ENCODE assay signal across 15 cellular contexts in the genomic region with DNA sequence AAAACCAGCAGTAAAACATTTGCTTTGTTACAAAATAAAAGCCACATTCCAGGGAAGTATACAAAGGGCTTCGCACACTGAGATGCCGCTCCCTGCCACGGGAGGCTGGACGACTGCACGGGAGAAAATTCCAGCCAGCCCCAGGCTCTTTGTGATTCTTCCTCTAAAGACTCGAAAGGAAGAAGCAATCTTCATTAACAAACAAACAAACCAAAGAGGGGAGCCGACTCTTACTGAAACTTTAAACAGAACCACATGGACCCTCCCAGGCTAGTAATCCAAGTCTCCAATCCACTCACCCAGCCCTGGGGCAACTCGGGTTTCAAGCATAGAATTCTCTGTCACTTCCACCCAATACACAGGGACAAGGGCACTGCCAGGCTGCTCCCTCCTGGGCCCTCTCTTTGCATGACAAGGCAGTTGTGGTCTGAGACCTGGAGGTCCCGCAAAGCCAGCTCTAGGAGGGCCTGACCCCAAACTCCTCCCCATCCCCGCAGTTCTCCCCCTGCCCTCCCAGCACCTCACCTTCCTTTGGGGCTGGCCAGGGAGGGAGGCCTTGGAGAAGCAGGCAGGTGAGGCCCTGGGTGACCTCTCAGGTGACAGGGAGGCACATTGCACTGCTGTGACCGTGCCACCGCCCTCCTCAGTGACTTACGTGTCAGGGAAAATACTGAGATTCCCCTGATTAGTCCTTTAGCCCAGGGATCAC. TPM values are rescaled to one million over a fixed set of nuclear protein-coding genes. Genes with fewer than 3 reads are reported as not detected.
DNase-seq lines count a peak whose midpoint lies in the region; ATAC-seq, FAIRE-seq and TF ChIP-seq lines count a peak whose summit lies in the region.
"Had no signal": no experiment of that assay in that cellular context is flagged by ENCODE, and none has a peak within 500 bp of the region (broad histone marks: within the 10 kb centered on the region; RNA-seq: fewer than 3 reads in every experiment).

No MANE protein-coding gene starts in this region.

- no peak for ATAC-seq in natural killer cell treated with Interleukin-12 subunit alpha and Interleukin-12 subunit beta and Interleukin-15 and Interleukin-18, amount 100 ng/mL, for 72 hours
- no peak for ATAC-seq in natural killer cell
- ATAC-seq in HepG2: no peak
- ATAC-seq in aorta (ENCODE audit: low FRiP score): no peak

- no peaks in the 10 kb centered on the region for H4K20me1 ChIP-seq in HepG2 (ENCODE audit: insufficient read depth, low read length)

- H3K4me1 ChIP-seq in HepG2 (ENCODE audit: insufficient read depth, low read length) (peaks cover 46% of the 10 kb centered on the region), aorta (ENCODE audit: control insufficient read depth in 1 of 2, insufficient read depth in 2 of 2, low read length in 2 of 2) (no peaks in the 10 kb centered on the region)
- H3K4me1 ChIP-seq: colonic mucosa, thyroid gland had no signal

- CTCF ChIA-PET in HepG2 (lab: Yijun Ruan, JAX; ENCODE audit: low intra/inter-chr PET ratio, low total read pairs): no interaction called here

- WGBS in HepG2 (ENCODE audit: low lambda C conversion rate): under 1% methylated on average over 8 of the region's 13 CpGs
- 67 to 76% methylated on average over 13 of the region's 13 CpGs for WGBS in aorta, 2 donors

- TF ChIP-seq CTCF in natural killer cell (IDR thresholded peaks at IDR 0.05) (no peak), HepG2 (CRISPR knock-in tag; IDR thresholded peaks at IDR 0.05) (no peak)

- peak; percentile 35 for DNase-seq in natural killer cell treated with Interleukin-12 subunit alpha and Interleukin-12 subunit beta and Interleukin-15 and Interleukin-18, amount 100 ng/mL, for 72 hours (ENCODE audit: low spot score)
- DNase-seq in natural killer cell (no peak), dedifferentiated amniotic fluid mesenchymal stem cell (ENCODE audit: extremely low spot score) (peak; percentile 86), HepG2 (ENCODE audit: low spot score) (no peak), aorta (peak; percentile 32 to 62), NCI-H446 treated with DMSO at 0.1 percent for 48 hours (lab: John Stamatoyannopoulos, UW) (no peak), DMS153 (lab: John Stamatoyannopoulos, UW) (no peak), DMS79 (lab: John Stamatoyannopoulos, UW) (no peak)
- DNase-seq: activated CD4-positive, CD25-positive, alpha-beta regulatory T cell; colonic mucosa; NCI-H187; OCI-M1; thyroid gland had no signal

- no peak for FAIRE-seq in HepG2 (lab: Jason Lieb, UNC)

- H3K27me3 Mint-ChIP-seq in natural killer cell treated with Interleukin-12 subunit alpha and Interleukin-12 subunit beta and Interleukin-15 and Interleukin-18, amount 100 ng/mL, for 72 hours: peaks cover 23 to 26% of the 10 kb centered on the region in 2 donors
- peaks cover 12 to 26% of the 10 kb centered on the region in 2 donors for H3K27me3 Mint-ChIP-seq in natural killer cell (ENCODE audit: low read depth in 2 of 2)

- peaks cover 11% of the 10 kb centered on the region; the same call in 1 of the 2 replicates for H3K9me3 ChIP-seq in HepG2 (ENCODE audit: low read length)
- H3K9me3 ChIP-seq in aorta (ENCODE audit: control insufficient read depth, low read length): no peaks in the 10 kb centered on the region
- H3K9me3 ChIP-seq: colonic mucosa, thyroid gland had no signal

- H3K36me3 Mint-ChIP-seq in natural killer cell treated with Interleukin-12 subunit alpha and Interleukin-12 subunit beta and Interleukin-15 and Interleukin-18, amount 100 ng/mL, for 72 hours: no peaks in the 10 kb centered on the region
- H3K36me3 Mint-ChIP-seq in natural killer cell: no peaks in the 10 kb centered on the region

- in situ Hi-C loops in HepG2 (cut with HindIII; ENCODE audit: extremely low pct_ligation_motif_present, low pct_unique_long_range_greater_than_20kb): no loop called here

- no peaks in the 10 kb centered on the region for H3K79me2 ChIP-seq in HepG2 (ENCODE audit: insufficient read depth, low read length)

- H3K9me3 Mint-ChIP-seq in natural killer cell treated with Interleukin-12 subunit alpha and Interleukin-12 subunit beta and Interleukin-15 and Interleukin-18, amount 100 ng/mL, for 72 hours: no peaks in the 10 kb centered on the region
- H3K9me3 Mint-ChIP-seq in natural killer cell: no peaks in the 10 kb centered on the region

- TF ChIP-seq EP300 in HepG2 (IDR thresholded peaks at IDR 0.05; ENCODE audit: low read depth in 2 of 2, low read length in 2 of 2) (no peak), HepG2 (CRISPR knock-in tag; IDR thresholded peaks at IDR 0.05; ENCODE audit: borderline replicate concordance) (no peak)

- no peak overlapping the region for H3K4me3 Mint-ChIP-seq in natural killer cell treated with Interleukin-12 subunit alpha and Interleukin-12 subunit beta and Interleukin-15 and Interleukin-18, amount 100 ng/mL, for 72 hours
- no peak overlapping the region for H3K4me3 Mint-ChIP-seq in natural killer cell
- H3K4me3 Mint-ChIP-seq: activated T-helper 1 cell treated with anti-CD3 and anti-CD28 coated beads, Interleukin-12 subunit alpha, Interleukin-12 subunit beta, Interleukin-2, Interleukin-4 antibody, amounts not matched to agents 30 ng/mL and 10 ng/mL and 1 ng/mL, durations not matched to agents 14 hours and 24 hours and 36 hours; B cell had no signal

- H3K27me3 ChIP-seq in HepG2 (ENCODE audit: control insufficient read depth in 1 of 2, insufficient read depth in 2 of 2, low read length in 2 of 2) (peaks cover 2 to 24% of the 10 kb centered on the region in 2 experiments), aorta (ENCODE audit: control insufficient read depth in 1 of 2, insufficient read depth in 2 of 2, low read length in 1 of 2) (no peaks in the 10 kb centered on the region)
- H3K27me3 ChIP-seq: colonic mucosa, thyroid gland had no signal

- no peak for TF ChIP-seq POLR2A in HepG2 (IDR thresholded peaks at IDR 0.05; ENCODE audit: insufficient read depth in 1 of 2, low read depth in 2 of 2, low read length in 2 of 2)

- intact Hi-C loops in natural killer cell (cut with micrococcal nuclease): no loop called here
- intact Hi-C loops in HepG2 (cut with micrococcal nuclease; ENCODE audit: unreplicated experiment): no loop called here
- intact Hi-C loops in aorta (cut with DNase I): no loop called here

- BruUV-seq in HepG2 (replicated peaks; lab: Mats Ljungman, UMichigan): no TSS peak

- POLR2A ChIA-PET in HepG2 (lab: Yijun Ruan, JAX): no interaction called here

- H3K27ac Mint-ChIP-seq in natural killer cell treated with Interleukin-12 subunit alpha and Interleukin-12 subunit beta and Interleukin-15 and Interleukin-18, amount 100 ng/mL, for 72 hours: no peak overlapping the region
- H3K27ac Mint-ChIP-seq in natural killer cell: no peak overlapping the region
- H3K27ac Mint-ChIP-seq: activated T-helper 1 cell treated with anti-CD3 and anti-CD28 coated beads, Interleukin-12 subunit alpha, Interleukin-12 subunit beta, Interleukin-2, Interleukin-4 antibody, amounts not matched to agents 30 ng/mL and 10 ng/mL and 1 ng/mL, durations not matched to agents 14 hours and 24 hours and 36 hours; B cell had no signal

- peak overlapping the region; percentile 28; the same call in 1 of the 2 replicates for H3K4me2 ChIP-seq in HepG2 (ENCODE audit: low read depth, low read length)

- no peak overlapping the region for H2AFZ ChIP-seq in HepG2 (ENCODE audit: low read length)

- H3K27ac ChIP-seq in HepG2 (ENCODE audit: extremely low read length, insufficient read depth, low read length) (no peak overlapping the region), aorta (ENCODE audit: low read depth in 1 of 2, low read length in 2 of 2) (no peak overlapping the region)
- H3K27ac ChIP-seq: colonic mucosa, thyroid gland had no signal

- H3K36me3 ChIP-seq in HepG2 (replicated peaks in 1 of 2; ENCODE audit: control insufficient read depth in 1 of 2, insufficient read depth in 2 of 2, low read length in 2 of 2) (no peaks in the 10 kb centered on the region), aorta (ENCODE audit: control insufficient read depth in 1 of 2, insufficient read depth in 2 of 2, low read length in 1 of 2) (no peaks in the 10 kb centered on the region)
- H3K36me3 ChIP-seq: colonic mucosa, thyroid gland had no signal

- TF ChIP-seq RAD21 in HepG2 (CRISPR knock-in tag; IDR thresholded peaks at IDR 0.05): no peak

- H3K4me3 ChIP-seq in HepG2 (replicated peaks in 1 of 3; ENCODE audit: insufficient read depth in 1 of 3, low read depth in 2 of 3, low read length in 3 of 3) (no peak overlapping the region), aorta (ENCODE audit: low read length in 2 of 2) (no peak overlapping the region)
- H3K4me3 ChIP-seq: colonic mucosa, thyroid gland had no signal

- no peaks in the 10 kb centered on the region for H3K4me1 Mint-ChIP-seq in natural killer cell treated with Interleukin-12 subunit alpha and Interleukin-12 subunit beta and Interleukin-15 and Interleukin-18, amount 100 ng/mL, for 72 hours (ENCODE audit: low read depth in 2 of 2)
- H3K4me1 Mint-ChIP-seq in natural killer cell: no peaks in the 10 kb centered on the region
- H3K4me1 Mint-ChIP-seq: B cell had no signal

- H3K9ac ChIP-seq in HepG2 (ENCODE audit: insufficient read depth, low read depth, low read length): no peak overlapping the region

RNA-seq across cellular contexts. Expression of a gene that starts 26.6 kb away (rescaled TPM):
- total RNA-seq in natural killer cell treated with Interleukin-12 subunit alpha and Interleukin-12 subunit beta and Interleukin-15 and Interleukin-18, amount 100 ng/mL, for 72 hours: 1 to 10 TPM in 1 of 2 donors, under 1 TPM in 1; 0.31 to 1.3 TPM
- total RNA-seq in natural killer cell (10 to 100 TPM; 12.3 to 22.3 (median 12.7) TPM), HepG2 (2016; rRNA removed; fragmentation: Illumina TruSeq; extraction: Trizol) (21.2 and 102 TPM in 2 replicates), aorta (100 to 1,000 TPM; 289 to 301 TPM)
- total RNA-seq in HepG2 (2016; cell fraction: cytosol; rRNA removed; fragmentation: Illumina TruSeq; extraction: Trizol; ENCODE audit: low read depth): 5.5 and 5.6 TPM in 2 replicates
- 18.4 and 106 TPM in 2 replicates for total RNA-seq in HepG2 (2016; cell fraction: insoluble cytoplasmic fraction; rRNA removed; fragmentation: Illumina TruSeq; extraction: Trizol)
- total RNA-seq in HepG2 (2016; cell fraction: membrane; rRNA removed; fragmentation: Illumina TruSeq; extraction: Trizol): 10.8 and 11.6 TPM in 2 replicates
- total RNA-seq in HepG2 (2016; cell fraction: nucleus; rRNA removed; fragmentation: Illumina TruSeq; extraction: Trizol): 122 and 150 TPM in 2 replicates
- polyA plus RNA-seq in HepG2 (2011; rRNA removed) (79.0 and 128 TPM in 2 replicates), aorta (100 to 1,000 TPM in 1 of 2 donors, 10 to 100 TPM in 1; 97.3 to 963 TPM)
- 51.6 and 89.8 TPM in 2 replicates for polyA plus RNA-seq in HepG2 (2011; cell fraction: cytosol; rRNA removed)
- 1,622 and 2,194 TPM in 2 replicates for polyA plus RNA-seq in HepG2 (2011; cell fraction: nucleus; rRNA removed)
- polyA plus RNA-seq in HepG2 (2012): 59.0 and 129 TPM in 2 replicates
- 4.3 and 4.4 TPM in 2 replicates for polyA plus RNA-seq in HepG2 (2016; cell fraction: cytosol; fragmentation: Illumina TruSeq; extraction: Trizol; ENCODE audit: low read depth)
- polyA plus RNA-seq in HepG2 (2016; cell fraction: insoluble cytoplasmic fraction; fragmentation: Illumina TruSeq; extraction: Trizol; ENCODE audit: low read depth): 20.7 and 26.9 TPM in 2 replicates
- polyA plus RNA-seq in HepG2 (2016; cell fraction: membrane; fragmentation: Illumina TruSeq; extraction: Trizol; ENCODE audit: low read depth): 5.0 and 6.2 TPM in 2 replicates
- polyA plus RNA-seq in HepG2 (2016; cell fraction: nucleus; fragmentation: Illumina TruSeq; extraction: Trizol; ENCODE audit: insufficient read depth, low read depth): 308 and 331 TPM in 2 replicates
- 0.09 and 44.3 TPM in 2 replicates for polyA minus RNA-seq in HepG2 (2011; rRNA and poly(A)+ RNA removed; ENCODE audit: low replicate concordance)
- 36.9 and 37.7 TPM in 2 replicates for polyA minus RNA-seq in HepG2 (2011; cell fraction: cytosol; rRNA and poly(A)+ RNA removed)
- 46.7 and 51.1 TPM in 2 replicates for polyA minus RNA-seq in HepG2 (2011; cell fraction: nucleus; rRNA and poly(A)+ RNA removed)

Comparison
In these comparisons a context has a peak if more than half of its experiments do, and no peak if none do; other contexts are left out.
1. DNase-seq: peak in natural killer cell treated with Interleukin-12 subunit alpha and Interleukin-12 subunit beta and Interleukin-15 and Interleukin-18, amount 100 ng/mL, for 72 hours (single experiment), dedifferentiated amniotic fluid mesenchymal stem cell (single experiment) and aorta (2 of 2); none in natural killer cell (single experiment), HepG2 (single experiment), NCI-H446 treated with DMSO at 0.1 percent for 48 hours (single experiment), DMS153 (single experiment) and DMS79 (single experiment).